Comparison of ENCODE assay signal across 22 cellular contexts in genomic region chr1:167774710-167775109, GRCh38. TPM values are rescaled to one million over a fixed set of nuclear protein-coding genes. Genes with fewer than 3 reads are reported as not detected.
DNase-seq lines count a peak whose midpoint lies in the region; ATAC-seq, FAIRE-seq and TF ChIP-seq lines count a peak whose summit lies in the region.
"Had no signal": no experiment of that assay in that cellular context is flagged by ENCODE, and none has a peak within 500 bp of the region (broad histone marks: within the 10 kb centered on the region; RNA-seq: fewer than 3 reads in every experiment).

No MANE protein-coding gene starts in this region.

- no peaks in the 10 kb centered on the region for H3K9me1 ChIP-seq in keratinocyte (ENCODE audit: control insufficient read depth, extremely low read depth, insufficient read depth, low read length)

- H3K4me1 ChIP-seq in keratinocyte (ENCODE audit: control insufficient read depth, extremely low read depth, insufficient read depth, low read length), result peaks cover 27% of the 10 kb centered on the region
- no peaks in the 10 kb centered on the region for H3K4me1 ChIP-seq in ovary (ENCODE audit: insufficient read depth)
- H3K4me1 ChIP-seq: BLaER1, SJCRH30 had no signal

- TF ChIP-seq POLR2A in ovary (IDR thresholded peaks at IDR 0.05), result no peak

- peaks cover 36% of the 10 kb centered on the region for H3K4me1 Mint-ChIP-seq in chondrocyte (ENCODE audit: low read depth)

- no peak overlapping the region for H2AFZ ChIP-seq in keratinocyte (ENCODE audit: control insufficient read depth, low read length)

- ATAC-seq in GM19035 (IDR thresholded peaks at IDR 0.05; ENCODE audit: unreplicated experiment), result no peak
- ATAC-seq in HG03280 (IDR thresholded peaks at IDR 0.05; ENCODE audit: unreplicated experiment), result no peak
- ATAC-seq: mucosa of descending colon, PC-3 had no signal

- dilution Hi-C loops in keratinocyte (cut with MboI; ENCODE audit: extremely low pct_ligation_motif_present, low sequenced_read_pairs), result no loop called here

- peak; percentile 18 for DNase-seq in A172 (ENCODE audit: low spot score)
- peak; percentile 15 for DNase-seq in HTR-8/SVneo (ENCODE audit: insufficient read length, low spot score)
- no peak for DNase-seq in chondrocyte (ENCODE audit: low spot score)
- no peak for DNase-seq in keratinocyte (ENCODE audit: low read depth, low spot score)
- no peak for DNase-seq in NCI-H82 treated with DMSO at 0.1 percent for 48 hours (lab: John Stamatoyannopoulos, UW; ENCODE audit: unreplicated experiment)
- no peak for DNase-seq in ovary
- DNase-seq: activated CD4-positive, alpha-beta memory T cell treated with anti-CD3 and anti-CD28 coated beads for 36 hours; activated gamma-delta T cell; Caco-2; glutamatergic neuron; left ventricle myocardium inferior; mucosa of descending colon; PC-3; SJCRH30; WERI-Rb-1 had no signal

- TF ChIP-seq CTCF in chondrocyte (IDR thresholded peaks at IDR 0.05) (no peak), keratinocyte (optimal IDR thresholded peaks at IDR 0.05 in 1 of 3, IDR thresholded peaks at IDR 0.05 in 1 of 3, conservative IDR thresholded peaks at IDR 0.05 in 1 of 3; ENCODE audit: extremely low read depth in 1 of 3, insufficient read depth in 2 of 3, low read length in 3 of 3) (no peak), ovary (IDR thresholded peaks at IDR 0.05) (no peak)

- peaks cover 49% of the 10 kb centered on the region for H3K36me3 Mint-ChIP-seq in chondrocyte (ENCODE audit: low read depth)

- peaks cover 1% of the 10 kb centered on the region for H3K9me3 Mint-ChIP-seq in chondrocyte (ENCODE audit: low read depth)
- H3K9me3 Mint-ChIP-seq: activated CD4-positive, alpha-beta memory T cell treated with anti-CD3 and anti-CD28 coated beads for 36 hours had no signal

- H3K36me3 ChIP-seq in keratinocyte (ENCODE audit: control insufficient read depth in 2 of 2, extremely low read depth in 1 of 2, insufficient read depth in 2 of 2, low read length in 2 of 2) (peaks cover 17 to 42% of the 10 kb centered on the region in 2 experiments), ovary (no peaks in the 10 kb centered on the region)
- H3K36me3 ChIP-seq: WERI-Rb-1 had no signal

- no peaks in the 10 kb centered on the region for H3K27me3 ChIP-seq in keratinocyte (ENCODE audit: control insufficient read depth, extremely low read depth, insufficient read depth, low read length)
- H3K27me3 ChIP-seq in ovary, result no peaks in the 10 kb centered on the region
- H3K27me3 ChIP-seq: BLaER1, esophagus muscularis mucosa, SJCRH30 had no signal

- intact Hi-C loops in ovary (cut with DNase I), result no loop called here

- H3K79me2 ChIP-seq in keratinocyte (ENCODE audit: control insufficient read depth, insufficient read depth, low read length), result peaks cover 9% of the 10 kb centered on the region

- H3K9me3 ChIP-seq in keratinocyte (ENCODE audit: control insufficient read depth, low read depth, low read length) (no peaks in the 10 kb centered on the region), ovary (no peaks in the 10 kb centered on the region)
- H3K9me3 ChIP-seq: Caco-2, esophagus muscularis mucosa, left ventricle myocardium inferior, mucosa of descending colon, SJCRH30 had no signal

- peak overlapping the region; percentile 49 for H3K27ac Mint-ChIP-seq in chondrocyte (ENCODE audit: unreplicated experiment)
- H3K27ac Mint-ChIP-seq: activated CD4-positive, alpha-beta memory T cell treated with anti-CD3 and anti-CD28 coated beads for 36 hours; T-helper 1 cell treated with Interleukin-12 subunit alpha and Interleukin-12 subunit beta and Interleukin-4 antibody, amounts not matched to agents 30 μg/mL and 1 μg/mL, for 36 hours; type B pancreatic cell had no signal

- H3K4me3 Mint-ChIP-seq in chondrocyte (ENCODE audit: unreplicated experiment), result no peak overlapping the region
- H3K4me3 Mint-ChIP-seq: activated CD4-positive, alpha-beta memory T cell treated with anti-CD3 and anti-CD28 coated beads for 36 hours; T-helper 1 cell treated with Interleukin-12 subunit alpha and Interleukin-12 subunit beta and Interleukin-4 antibody, amounts not matched to agents 30 μg/mL and 1 μg/mL, for 36 hours; type B pancreatic cell had no signal

- no peaks in the 10 kb centered on the region for H3K27me3 Mint-ChIP-seq in chondrocyte (ENCODE audit: low read depth)
- H3K27me3 Mint-ChIP-seq: activated CD4-positive, alpha-beta memory T cell treated with anti-CD3 and anti-CD28 coated beads for 36 hours; type B pancreatic cell had no signal

- H3K4me3 ChIP-seq in keratinocyte (ENCODE audit: control insufficient read depth in 2 of 3, extremely low read depth in 1 of 3, insufficient read depth in 2 of 3, low read depth in 1 of 3, low read length in 3 of 3) (no peak overlapping the region), ovary (no peak overlapping the region)
- H3K4me3 ChIP-seq: BLaER1, esophagus muscularis mucosa, left ventricle myocardium inferior, mucosa of descending colon, SJCRH30 had no signal

- H3K27ac ChIP-seq in keratinocyte (ENCODE audit: control insufficient read depth, insufficient read depth, low read length), result peak overlapping the region; percentile 75
- H3K27ac ChIP-seq in ovary, result no peak overlapping the region
- H3K27ac ChIP-seq: BLaER1, esophagus muscularis mucosa, left ventricle myocardium inferior, SJCRH30, WERI-Rb-1 had no signal

- peak overlapping the region; percentile 2 for H3K9ac ChIP-seq in keratinocyte (ENCODE audit: control insufficient read depth, extremely low read depth, insufficient read depth, low read length)
- H3K9ac ChIP-seq: BLaER1 had no signal

- H3K4me2 ChIP-seq in keratinocyte (ENCODE audit: control insufficient read depth, extremely low read depth, insufficient read depth, low read depth, low read length), result peak overlapping the region; percentile 60
- H3K4me2 ChIP-seq: BLaER1 had no signal

- no peak for FAIRE-seq in HTR-8/SVneo (lab: Jason Lieb, UNC)
- no peak for FAIRE-seq in keratinocyte (lab: Jason Lieb, UNC)
- FAIRE-seq: A204.1 had no signal

- H4K20me1 ChIP-seq in keratinocyte (ENCODE audit: control insufficient read depth, extremely low read depth, insufficient read depth, low read length), result no peaks in the 10 kb centered on the region
- H4K20me1 ChIP-seq: BLaER1 had no signal

- TF ChIP-seq EP300 in ovary (IDR thresholded peaks at IDR 0.05), result no peak

RNA-seq across cellular contexts. Expression of gene MPZL1, which starts 52.9 kb away (rescaled TPM):
- 126 and 170 TPM in 2 replicates for total RNA-seq in A172 (2014; rRNA removed; shearing (Covaris generic))
- total RNA-seq in chondrocyte (195 to 215 TPM (median 198 TPM) in 3 replicates), ovary (100 to 1,000 TPM in 3 of 7 donors, 10 to 100 TPM in 4; 43.0 to 114 (median 80.1) TPM)
- polyA plus RNA-seq in keratinocyte (107 to 195 TPM (median 120 TPM) in 3 replicates), ovary (100 to 1,000 TPM in 1 of 2 donors, 10 to 100 TPM in 1; 30.3 to 180 TPM)
- 38.3 TPM for polyA plus RNA-seq in keratinocyte (2011; ENCODE audit: low read depth)
- 54.9 and 118 TPM in 2 replicates for polyA plus RNA-seq in keratinocyte (2011; cell fraction: cytosol; rRNA removed)
- 181 and 205 TPM in 2 replicates for polyA plus RNA-seq in keratinocyte (2011; cell fraction: nucleus; rRNA removed)
- 58.0 and 113 TPM in 2 replicates for polyA plus RNA-seq in keratinocyte (2012; ENCODE audit: low replicate concordance)
- polyA minus RNA-seq in keratinocyte, result 63.2 to 126 TPM (median 72.7 TPM) in 3 replicates
- 83.1 TPM for polyA minus RNA-seq in keratinocyte (2011; cell fraction: cytosol; rRNA and poly(A)+ RNA removed)
- polyA minus RNA-seq in keratinocyte (2011; cell fraction: nucleus; rRNA and poly(A)+ RNA removed), result 84.3 and 219 TPM in 2 replicates

Comparison
In these comparisons a context has a peak if more than half of its experiments do, and no peak if none do; other contexts are left out.
1. DNase-seq: peak in A172 (single experiment) and HTR-8/SVneo (single experiment); none in chondrocyte (single experiment), keratinocyte (single experiment), NCI-H82 treated with DMSO at 0.1 percent for 48 hours (single experiment) and ovary (0 of 5).